ENCODE assay signal across 8 cellular contexts in genomic region chr6:170291271-170292110, GRCh38. TPM values are rescaled to one million over a fixed set of nuclear protein-coding genes. Genes with fewer than 3 reads are reported as not detected.
DNase-seq lines count a peak whose midpoint lies in the region; ATAC-seq and TF ChIP-seq lines count a peak whose summit lies in the region.

No MANE protein-coding gene starts in this region.

- H3K36me3 ChIP-seq in adrenal gland (replicated peaks in 1 of 2): no peaks in the 10 kb centered on the region
- peaks cover 6% of the 10 kb centered on the region for H3K36me3 ChIP-seq in right atrium auricular region
- H3K36me3 ChIP-seq in parathyroid adenoma (ENCODE audit: control insufficient read depth, insufficient read depth, low read length): no peaks in the 10 kb centered on the region

- 5 to 23% (median 7%) methylated on average over 15 to 87 of the region's 87 CpGs for WGBS in adrenal gland, 4 donors

- H3K4me1 ChIP-seq in adrenal gland (replicated peaks in 1 of 2) (peaks cover 33 to 52% of the 10 kb centered on the region in 2 donors), right atrium auricular region (peaks cover 0 to 73% of the 10 kb centered on the region in 2 donors), parathyroid adenoma (peaks cover 12% of the 10 kb centered on the region)

- no peak for TF ChIP-seq POLR2A in adrenal gland (IDR thresholded peaks at IDR 0.05)

- intact Hi-C loops in adrenal gland (cut with DNase I): no loop called here

- no peak overlapping the region for H3K9ac ChIP-seq in parathyroid adenoma

- peak overlapping the region; percentile 65 for H3K4me2 ChIP-seq in parathyroid adenoma (ENCODE audit: low read length)

- DNase-seq in DMS153 treated with DMSO at 0.1 percent for 48 hours (lab: John Stamatoyannopoulos, UW; ENCODE audit: unreplicated experiment): peak; percentile 80
- peak; percentile 70 to 82 for DNase-seq in NOMO-1 (lab: John Stamatoyannopoulos, UW; ENCODE audit: unreplicated experiment in 2 of 2)
- DNase-seq in adrenal gland: peak in 5 of 7 donors; percentile 59 to 75 (median 71)
- peak; percentile 66 for DNase-seq in right atrium auricular region (ENCODE audit: low spot score)

- H3K27me3 ChIP-seq in adrenal gland (peaks cover 22% of the 10 kb centered on the region), right atrium auricular region (peaks cover 0 to 6% of the 10 kb centered on the region in 2 donors), parathyroid adenoma (ENCODE audit: control insufficient read depth, insufficient read depth, low read length) (peaks cover 7% of the 10 kb centered on the region)

- H3K4me3 ChIP-seq in adrenal gland: peak overlapping the region in 2 of 4 donors; percentile 71 to 85
- peak overlapping the region; percentile 62 to 72 for H3K4me3 ChIP-seq in right atrium auricular region
- H3K4me3 ChIP-seq in parathyroid adenoma (ENCODE audit: low read depth, low read length): peak overlapping the region; percentile 29

- peak; percentile 20 for ATAC-seq in HG03066 (IDR thresholded peaks at IDR 0.05; ENCODE audit: low read depth, unreplicated experiment)
- no peak for ATAC-seq in HG03135 (IDR thresholded peaks at IDR 0.05; ENCODE audit: unreplicated experiment)
- ATAC-seq in GM19455 (IDR thresholded peaks at IDR 0.05; ENCODE audit: unreplicated experiment): no peak

- TF ChIP-seq CTCF in adrenal gland (IDR thresholded peaks at IDR 0.05): no peak
- peak in 1 of 2 donors; percentile 54 for TF ChIP-seq CTCF in right atrium auricular region (IDR thresholded peaks at IDR 0.05)
- no peak for TF ChIP-seq CTCF in parathyroid adenoma (IDR thresholded peaks at IDR 0.05)

- no peaks in the 10 kb centered on the region for H3K79me2 ChIP-seq in parathyroid adenoma

- H3K27ac ChIP-seq in adrenal gland (peak overlapping the region in 3 of 5 donors; percentile 26 to 78 (median 62)), right atrium auricular region (peak overlapping the region; percentile 87), parathyroid adenoma (peak overlapping the region; percentile 52)

- H3K9me3 ChIP-seq in adrenal gland (replicated peaks in 1 of 3) (no peaks in the 10 kb centered on the region), right atrium auricular region (no peaks in the 10 kb centered on the region), parathyroid adenoma (ENCODE audit: control insufficient read depth, low read length) (no peaks in the 10 kb centered on the region)

- H2AFZ ChIP-seq in parathyroid adenoma: peak overlapping the region; percentile 54

RNA-seq across cellular contexts. Expression of gene DLL1, which starts 0.6 kb away (rescaled TPM):
- total RNA-seq in adrenal gland: 10 to 100 TPM in 2 of 8 donors, 1 to 10 TPM in 6; 3.8 to 13.3 (median 7.7) TPM
- polyA plus RNA-seq in adrenal gland: 1 to 10 TPM in 2 of 3 donors, under 1 TPM in 1; 0.75 to 9.4 (median 7.9) TPM
- total RNA-seq in right atrium auricular region: 10 to 100 TPM; 11.2 to 22.0 TPM

RNA-seq across cellular contexts. Expression of gene FAM120B, which starts 15.1 kb away (rescaled TPM):
- total RNA-seq in adrenal gland (10 to 100 TPM; 18.6 to 34.9 (median 27.5) TPM), right atrium auricular region (10 to 100 TPM; 14.7 to 18.6 TPM)
- polyA plus RNA-seq in adrenal gland: 10 to 100 TPM; 12.4 to 42.0 (median 15.0) TPM
